11 cellular contexts compared by ENCODE assay signal in genomic region chr17:62833816-62834215, GRCh38. TPM values are rescaled to one million over a fixed set of nuclear protein-coding genes. Genes with fewer than 3 reads are reported as not detected.
"Had no signal": no experiment of that assay in that cellular context is flagged by ENCODE, and none has a peak within 500 bp of the region (broad histone marks: within the 10 kb centered on the region; RNA-seq: fewer than 3 reads in every experiment).

No MANE protein-coding gene starts in this region.

RNA-seq across cellular contexts. Expression of gene MARCHF10, which starts 25.7 kb away (rescaled TPM):
- total RNA-seq: hepatocyte, left cardiac atrium, left colon, left lobe of liver, left ventricle myocardium inferior, left ventricle myocardium superior, liver, lower leg skin, mononuclear cell, myocyte had no signal
- polyA plus RNA-seq: hepatocyte, keratinocyte, liver had no signal
